1 cellular context compared by ENCODE assay signal in genomic region chr18:58054041-58054733, GRCh38.
A peak's percentile ranks its signal among the peaks of the same experiment; 100 is the strongest.
TF ChIP-seq lines count a peak whose summit lies in the region.

No MANE protein-coding gene starts in this region.

TF ChIP-seq in H1, 55 proteins besides CTCF, POLR2A, EP300 and RAD21:
- TF ChIP-seq MAFK (IDR thresholded peaks at IDR 0.05; ENCODE audit: low read depth, low read length) (peak; percentile 93), BACH1 (IDR thresholded peaks at IDR 0.05; ENCODE audit: low read length) (peak; percentile 98), EGR1 (IDR thresholded peaks at IDR 0.05; ENCODE audit: borderline replicate concordance, low read depth, low read length) (no peak), TBP (IDR thresholded peaks at IDR 0.05; ENCODE audit: low read depth, low read length) (no peak), RFX5 (IDR thresholded peaks at IDR 0.05; ENCODE audit: borderline replicate concordance, low read depth, low read length) (no peak), YY1 (IDR thresholded peaks at IDR 0.05; ENCODE audit: low read depth, low read length) (no peak), CEBPB (IDR thresholded peaks at IDR 0.05; ENCODE audit: low read depth, low read length) (peak; percentile 90), BRCA1 (IDR thresholded peaks at IDR 0.05; ENCODE audit: low read depth, low read length) (no peak), POU5F1 (IDR thresholded peaks at IDR 0.05; ENCODE audit: low read depth, low read length) (no peak), TEAD4 (IDR thresholded peaks at IDR 0.05; ENCODE audit: low read depth, low read length) (peak; percentile 78), SP2 (IDR thresholded peaks at IDR 0.05; ENCODE audit: low read length) (no peak), CHD1 (IDR thresholded peaks at IDR 0.05; ENCODE audit: low read depth, low read length) (no peak), GTF2F1 (IDR thresholded peaks at IDR 0.05; ENCODE audit: borderline replicate concordance, low read depth, low read length) (no peak), ZNF274 (IDR thresholded peaks at IDR 0.05; ENCODE audit: borderline replicate concordance, extremely low read depth, low read length) (no peak), PHF8 (conservative IDR thresholded peaks at IDR 0.05; ENCODE audit: low read depth, low read length) (no peak), GABPA (IDR thresholded peaks at IDR 0.05; ENCODE audit: borderline replicate concordance, insufficient read depth, low read length) (no peak), KDM1A (IDR thresholded peaks at IDR 0.05; ENCODE audit: borderline replicate concordance, low read length) (no peak), CTBP2 (IDR thresholded peaks at IDR 0.05; ENCODE audit: borderline replicate concordance, insufficient read depth, insufficient read length, low read length) (no peak), CREB1 (IDR thresholded peaks at IDR 0.05) (no peak), RXRA (IDR thresholded peaks at IDR 0.05; ENCODE audit: insufficient read depth, low read depth, low read length) (no peak), USF2 (IDR thresholded peaks at IDR 0.05; ENCODE audit: low read length) (no peak)
- TF ChIP-seq, protein P1, sequence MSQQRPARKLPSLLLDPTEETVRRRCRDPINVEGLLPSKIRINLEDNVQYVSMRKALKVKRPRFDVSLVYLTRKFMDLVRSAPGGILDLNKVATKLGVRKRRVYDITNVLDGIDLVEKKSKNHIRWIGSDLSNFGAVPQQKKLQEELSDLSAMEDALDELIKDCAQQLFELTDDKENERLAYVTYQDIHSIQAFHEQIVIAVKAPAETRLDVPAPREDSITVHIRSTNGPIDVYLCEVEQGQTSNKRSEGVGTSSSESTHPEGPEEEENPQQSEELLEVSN (IDR thresholded peaks at IDR 0.05): no peak
